ENCODE assay signal across 8 cellular contexts in the genomic region with DNA sequence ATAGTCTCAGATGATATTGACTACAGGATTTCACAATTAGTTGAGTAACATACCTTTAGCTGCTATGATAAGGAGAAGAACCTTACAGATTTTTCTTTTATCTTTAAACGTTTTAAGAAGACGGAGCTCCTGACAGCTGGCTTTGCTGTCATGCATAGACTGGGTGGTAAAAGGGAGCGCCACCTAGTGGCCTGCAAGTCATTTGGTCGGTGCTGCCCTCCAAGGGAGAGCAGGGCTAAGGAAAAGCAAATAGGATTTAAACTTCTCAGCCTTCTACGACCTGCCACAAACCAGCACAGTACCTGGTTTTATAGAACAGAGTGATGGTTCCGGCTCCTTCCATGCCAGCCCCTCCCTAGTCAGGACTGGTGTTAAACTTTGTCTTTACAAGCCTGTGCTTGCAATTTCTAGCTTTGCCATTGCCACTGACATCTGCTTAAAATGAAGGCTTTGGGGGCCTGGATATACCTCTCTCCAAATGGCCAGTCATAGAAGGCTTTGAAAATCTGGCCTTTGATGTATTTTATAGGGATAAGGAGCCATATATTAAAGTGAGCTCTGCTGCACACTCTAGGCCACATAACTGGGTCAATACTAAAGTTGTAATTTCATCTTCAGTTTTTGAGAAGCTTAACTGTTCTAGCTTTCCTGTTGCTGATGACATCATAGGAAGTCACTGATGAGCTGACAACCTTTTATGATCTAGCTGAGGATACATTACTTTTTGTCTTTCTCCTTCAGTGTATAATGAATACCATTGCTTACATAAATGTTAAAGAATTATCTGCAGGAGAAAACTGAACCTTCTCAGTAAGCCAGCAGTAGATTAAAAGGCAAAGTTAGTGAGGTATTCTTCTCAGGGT. TPM values are rescaled to one million over a fixed set of nuclear protein-coding genes. Genes with fewer than 3 reads are reported as not detected.
DNase-seq lines count a peak whose midpoint lies in the region; ATAC-seq and TF ChIP-seq lines count a peak whose summit lies in the region.

No MANE protein-coding gene starts in this region.

- H3K27me3 Mint-ChIP-seq in activated CD4-positive, alpha-beta T cell treated with anti-CD3 and anti-CD28 coated beads, Interleukin-2, amount 10 ng/mL, durations not matched to agents 24 days and 14 days, result peaks cover 16% of the 10 kb centered on the region
- peaks cover 13% of the 10 kb centered on the region for H3K27me3 Mint-ChIP-seq in endodermal cell (ENCODE audit: insufficient read depth)
- peaks cover 15% of the 10 kb centered on the region for H3K27me3 Mint-ChIP-seq in stimulated activated memory B cell treated with anti-CD40 and anti-IgM and Interleukin-4, amounts not matched to agents 10 μg/mL and 1 μg/mL and 100 μg/mL, for 72 hours

- H3K36me3 Mint-ChIP-seq in activated CD4-positive, alpha-beta T cell treated with anti-CD3 and anti-CD28 coated beads, Interleukin-2, amount 10 ng/mL, durations not matched to agents 24 days and 14 days (ENCODE audit: low read depth), result no peaks in the 10 kb centered on the region
- no peaks in the 10 kb centered on the region for H3K36me3 Mint-ChIP-seq in endodermal cell (ENCODE audit: low read depth)
- H3K36me3 Mint-ChIP-seq in stimulated activated memory B cell treated with anti-CD40 and anti-IgM and Interleukin-4, amounts not matched to agents 10 μg/mL and 1 μg/mL and 100 μg/mL, for 72 hours, result no peaks in the 10 kb centered on the region

- H3K23ac ChIP-seq in mesendoderm (ENCODE audit: low read length), result no peak overlapping the region

- H4K8ac ChIP-seq in mesendoderm (ENCODE audit: low read depth, low read length), result peak overlapping the region; percentile 65

- H3K27ac ChIP-seq in endodermal cell (ENCODE audit: low read depth, low read length), result no peak overlapping the region
- H3K27ac ChIP-seq in mesendoderm (ENCODE audit: low read depth, low read length), result no peak overlapping the region

- no peaks in the 10 kb centered on the region for H3K9me3 ChIP-seq in endodermal cell (ENCODE audit: control insufficient read depth, low read length)

- H3K79me1 ChIP-seq in mesendoderm (ENCODE audit: low read length), result no peaks in the 10 kb centered on the region

- peak; percentile 98 for TF ChIP-seq CTCF in endodermal cell (conservative IDR thresholded peaks at IDR 0.05)

- H3K9ac ChIP-seq in endodermal cell (ENCODE audit: extremely low read depth, low read length, poor library complexity, severe bottlenecking) (no peak overlapping the region), mesendoderm (ENCODE audit: low read length) (no peak overlapping the region)

- no peaks in the 10 kb centered on the region for H3K4me1 ChIP-seq in endodermal cell (ENCODE audit: control insufficient read depth, insufficient read depth, low read length)
- peaks cover under 1% of the 10 kb centered on the region for H3K4me1 ChIP-seq in mesendoderm (ENCODE audit: control insufficient read depth, low read depth, low read length)

- H3K4me3 ChIP-seq in endodermal cell (ENCODE audit: low read length) (no peak overlapping the region), mesendoderm (ENCODE audit: low read length) (no peak overlapping the region)

- H3K79me2 ChIP-seq in mesendoderm (ENCODE audit: control insufficient read depth, insufficient read depth, low read length), result no peaks in the 10 kb centered on the region

- H3K27me3 ChIP-seq in endodermal cell (ENCODE audit: control insufficient read depth, insufficient read depth, low read length, poor library complexity, severe bottlenecking) (no peaks in the 10 kb centered on the region), mesendoderm (ENCODE audit: insufficient read depth, low read length, poor library complexity) (no peaks in the 10 kb centered on the region)

- H3K4me1 Mint-ChIP-seq in activated CD4-positive, alpha-beta T cell treated with anti-CD3 and anti-CD28 coated beads, Interleukin-2, amount 10 ng/mL, durations not matched to agents 24 days and 14 days, result no peaks in the 10 kb centered on the region
- H3K4me1 Mint-ChIP-seq in endodermal cell, result peaks cover 14% of the 10 kb centered on the region
- no peaks in the 10 kb centered on the region for H3K4me1 Mint-ChIP-seq in stimulated activated memory B cell treated with anti-CD40 and anti-IgM and Interleukin-4, amounts not matched to agents 10 μg/mL and 1 μg/mL and 100 μg/mL, for 72 hours

- DNase-seq in CD1c-positive myeloid dendritic cell (ENCODE audit: extremely low spot score) (peak; percentile 47), GM19238 (ENCODE audit: insufficient read length, low spot score) (peak; percentile 32), NCI-H345 (lab: John Stamatoyannopoulos, UW) (peak; percentile 76), endodermal cell (peak; percentile 92), mesendoderm (peak; percentile 92)
- DNase-seq in activated CD4-positive, alpha-beta T cell treated with anti-CD3 and anti-CD28 coated beads, Interleukin-2, amount 10 ng/mL, durations not matched to agents 24 days and 14 days, result peak; percentile 82

- peak; percentile 84 for ATAC-seq in HG03139 (IDR thresholded peaks at IDR 0.05; ENCODE audit: unreplicated experiment)
- ATAC-seq in stimulated activated memory B cell treated with anti-CD40 and anti-IgM and Interleukin-4, amounts not matched to agents 10 μg/mL and 1 μg/mL and 100 μg/mL, for 72 hours, result peak; percentile 75

- no peak overlapping the region for H2BK15ac ChIP-seq in mesendoderm (replicated peaks; ENCODE audit: low read depth)

- WGBS in endodermal cell (ENCODE audit: insufficient coverage in 1 of 2, insufficient read length in 1 of 2), 2 experiments, result 13 to 14% methylated on average over 6 of the region's 6 CpGs
- no CpG with 5 or more reads among the region's 6 CpGs for WGBS in mesendoderm (ENCODE audit: extremely low coverage, insufficient coverage, low lambda C conversion rate)

- H3K4me2 ChIP-seq in mesendoderm (ENCODE audit: low read length), result no peak overlapping the region

- intact Hi-C loops in activated CD4-positive, alpha-beta T cell treated with anti-CD3 and anti-CD28 coated beads, Interleukin-2, amount 10 ng/mL, durations not matched to agents 24 days and 14 days (cut with micrococcal nuclease), result loop anchor here (2.0 to 10.0 kb wide), 2 partner anchors 188 to 582 kb away; no protein-coding TSS in a partner anchor

- no peak overlapping the region for H3K4ac ChIP-seq in mesendoderm (ENCODE audit: low read depth, low read length)

- H2AK5ac ChIP-seq in mesendoderm (ENCODE audit: low read length), result no peak overlapping the region

- H2BK5ac ChIP-seq in mesendoderm (ENCODE audit: low read length), result no peak overlapping the region

- peak overlapping the region; percentile 84 for H3K18ac ChIP-seq in mesendoderm (ENCODE audit: low read length)

- H2BK120ac ChIP-seq in mesendoderm (ENCODE audit: low read depth, low read length), result peak overlapping the region; percentile 45

- no peak overlapping the region for H4K5ac ChIP-seq in mesendoderm (ENCODE audit: low read length)

- H3K4me3 Mint-ChIP-seq in activated CD4-positive, alpha-beta T cell treated with anti-CD3 and anti-CD28 coated beads, Interleukin-2, amount 10 ng/mL, durations not matched to agents 24 days and 14 days, result no peak overlapping the region
- no peak overlapping the region for H3K4me3 Mint-ChIP-seq in endodermal cell
- no peak overlapping the region for H3K4me3 Mint-ChIP-seq in stimulated activated memory B cell treated with anti-CD40 and anti-IgM and Interleukin-4, amounts not matched to agents 10 μg/mL and 1 μg/mL and 100 μg/mL, for 72 hours

- H3K36me3 ChIP-seq in endodermal cell (ENCODE audit: control insufficient read depth, insufficient read depth, low read length) (no peaks in the 10 kb centered on the region), mesendoderm (ENCODE audit: control insufficient read depth, insufficient read depth, low read length) (no peaks in the 10 kb centered on the region)

- H3K56ac ChIP-seq in mesendoderm (ENCODE audit: low read length), result no peak overlapping the region

- no peaks in the 10 kb centered on the region for H3K9me3 Mint-ChIP-seq in activated CD4-positive, alpha-beta T cell treated with anti-CD3 and anti-CD28 coated beads, Interleukin-2, amount 10 ng/mL, durations not matched to agents 24 days and 14 days
- H3K9me3 Mint-ChIP-seq in endodermal cell, result no peaks in the 10 kb centered on the region
- H3K9me3 Mint-ChIP-seq in stimulated activated memory B cell treated with anti-CD40 and anti-IgM and Interleukin-4, amounts not matched to agents 10 μg/mL and 1 μg/mL and 100 μg/mL, for 72 hours, result no peaks in the 10 kb centered on the region

- no peak overlapping the region for H3K27ac Mint-ChIP-seq in activated CD4-positive, alpha-beta T cell treated with anti-CD3 and anti-CD28 coated beads, Interleukin-2, amount 10 ng/mL, durations not matched to agents 24 days and 14 days
- H3K27ac Mint-ChIP-seq in endodermal cell, result no peak overlapping the region
- H3K27ac Mint-ChIP-seq in stimulated activated memory B cell treated with anti-CD40 and anti-IgM and Interleukin-4, amounts not matched to agents 10 μg/mL and 1 μg/mL and 100 μg/mL, for 72 hours, result no peak overlapping the region

RNA-seq across cellular contexts. Expression of gene ADAMTSL1, which starts 31.1 kb away (rescaled TPM):
- not detected in 2 replicates for total RNA-seq in activated CD4-positive, alpha-beta T cell treated with anti-CD3 and anti-CD28 coated beads, Interleukin-2, amount 10 ng/mL, durations not matched to agents 24 days and 14 days
- total RNA-seq in endodermal cell, result 1 to 10 TPM in 1 of 2 donors, not detected in 1; 1.5 TPM
- polyA plus RNA-seq in endodermal cell (2013, experiment 1 of 2), result 2.1 TPM
- polyA plus RNA-seq in endodermal cell (2013, experiment 2 of 2), result 2.1 TPM
- polyA plus RNA-seq in mesendoderm (2013, experiment 1 of 2), result 0.56 TPM
- 0.56 TPM for polyA plus RNA-seq in mesendoderm (2013, experiment 2 of 2)

Comparison
In these comparisons a context has a peak if more than half of its experiments do, and no peak if none do; other contexts are left out.
1. DNase-seq: peak in every context shown above with its lines; median percentile 92 in endodermal cell; 92 in mesendoderm; 82 in activated CD4-positive, alpha-beta T cell treated with anti-CD3 and anti-CD28 coated beads, Interleukin-2, amount 10 ng/mL, durations not matched to agents 24 days and 14 days; 76 in NCI-H345; 47 in CD1c-positive myeloid dendritic cell; 32 in GM19238.